1 cellular context compared by ENCODE assay signal in the genomic region with DNA sequence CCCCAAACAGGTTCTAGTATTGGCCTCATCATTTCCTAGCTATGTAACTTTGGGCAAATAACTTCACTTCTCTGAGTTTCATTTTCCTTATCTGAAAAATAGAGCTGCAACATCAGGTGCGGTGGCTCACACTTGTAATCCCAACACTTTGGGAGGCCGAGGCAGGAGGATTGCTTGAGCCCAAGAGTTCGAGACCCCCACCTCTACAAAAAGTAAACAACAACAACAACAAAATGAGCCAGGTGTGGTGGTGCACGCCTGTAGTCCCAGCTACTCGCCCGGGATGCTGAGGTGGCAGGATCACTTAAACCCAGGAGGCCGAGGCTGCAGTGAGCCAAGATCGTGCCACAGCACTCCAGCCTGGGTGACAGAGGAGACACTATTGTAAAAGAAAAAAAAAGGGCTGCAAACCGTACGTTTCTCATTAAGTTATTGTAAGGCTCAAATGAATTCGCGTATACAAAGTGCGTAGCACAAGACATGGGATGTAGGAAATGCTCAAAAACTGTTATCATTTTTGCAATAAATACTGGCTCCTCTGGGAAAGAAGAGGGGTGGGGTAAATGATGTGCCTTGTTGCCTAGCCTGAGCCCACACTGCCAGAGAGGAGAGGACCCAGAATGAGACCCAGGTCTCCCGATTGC.
TF ChIP-seq lines count a peak whose summit lies in the region.

No MANE protein-coding gene starts in this region.

TF ChIP-seq in HepG2, 621 proteins besides CTCF, POLR2A, EP300 and RAD21:
- TF ChIP-seq POLR2G (IDR thresholded peaks at IDR 0.05; ENCODE audit: low read depth, low read length) = no peak
- TF ChIP-seq, protein P1, sequence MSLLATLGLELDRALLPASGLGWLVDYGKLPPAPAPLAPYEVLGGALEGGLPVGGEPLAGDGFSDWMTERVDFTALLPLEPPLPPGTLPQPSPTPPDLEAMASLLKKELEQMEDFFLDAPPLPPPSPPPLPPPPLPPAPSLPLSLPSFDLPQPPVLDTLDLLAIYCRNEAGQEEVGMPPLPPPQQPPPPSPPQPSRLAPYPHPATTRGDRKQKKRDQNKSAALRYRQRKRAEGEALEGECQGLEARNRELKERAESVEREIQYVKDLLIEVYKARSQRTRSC (CRISPR knock-in tag; IDR thresholded peaks at IDR 0.05; ENCODE audit: low read depth) = no peak
- TF ChIP-seq ZNF770 (CRISPR knock-in tag; IDR thresholded peaks at IDR 0.05) = peak; percentile 66
- peak; percentile 8; the same call in 1 of the 2 replicates for TF ChIP-seq ZNF547 (CRISPR knock-in tag; IDR thresholded peaks at IDR 0.05)
- no peak for TF ChIP-seq ELF4 (CRISPR knock-in tag; IDR thresholded peaks at IDR 0.05; ENCODE audit: borderline replicate concordance)
